Comparison of ENCODE assay signal across 8 cellular contexts in the genomic region with DNA sequence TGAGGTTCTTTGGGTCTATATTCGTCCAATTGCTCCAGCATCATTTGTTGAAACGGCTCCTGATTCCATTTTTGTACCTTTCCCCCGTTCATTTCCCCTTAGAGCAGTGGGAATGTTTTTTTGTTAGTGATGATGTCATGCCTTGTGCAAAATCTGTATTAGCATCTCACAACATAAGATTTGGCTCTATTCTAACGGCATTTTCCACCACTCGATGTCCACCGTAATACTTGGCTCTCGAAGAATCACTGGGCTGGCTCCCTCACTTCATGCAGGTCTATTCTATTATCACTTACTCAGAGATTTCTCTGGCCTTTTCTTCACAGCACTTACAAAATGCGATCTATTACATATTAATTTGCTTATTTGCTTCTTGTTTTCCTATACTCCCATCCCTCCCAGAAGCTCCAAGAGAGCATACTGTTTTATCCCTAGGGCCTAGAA. TPM values are rescaled to one million over a fixed set of nuclear protein-coding genes. Genes with fewer than 3 reads are reported as not detected.
A peak's percentile ranks its signal among the peaks of the same experiment; 100 is the strongest.
DNase-seq lines count a peak whose midpoint lies in the region; ATAC-seq and TF ChIP-seq lines count a peak whose summit lies in the region.

No MANE protein-coding gene starts in this region.

- H3K36me3 ChIP-seq in SJCRH30 (peaks cover 17% of the 10 kb centered on the region; the same call in 1 of the 2 replicates), thymus (ENCODE audit: control insufficient read depth, insufficient read depth) (peaks cover 4% of the 10 kb centered on the region)

- peak; percentile 2 for ATAC-seq in GM21723 (IDR thresholded peaks at IDR 0.05; ENCODE audit: unreplicated experiment)
- peak; percentile 5 to 13 for ATAC-seq in right cardiac atrium
- no peak for ATAC-seq in HG03135 (IDR thresholded peaks at IDR 0.05; ENCODE audit: unreplicated experiment)
- no peak for ATAC-seq in GM21786 (IDR thresholded peaks at IDR 0.05; ENCODE audit: unreplicated experiment)

- H3K9me3 ChIP-seq in SJCRH30 (replicated peaks) (no peaks in the 10 kb centered on the region), right cardiac atrium (ENCODE audit: control insufficient read depth, low read length) (no peaks in the 10 kb centered on the region), thymus (ENCODE audit: control insufficient read depth) (no peaks in the 10 kb centered on the region)

- peak overlapping the region; percentile 45 for H3K4me3 ChIP-seq in AG10803 (ENCODE audit: low read length)
- H3K4me3 ChIP-seq in SJCRH30: peak overlapping the region; percentile 86
- H3K4me3 ChIP-seq in right cardiac atrium (ENCODE audit: low read length): peak overlapping the region; percentile 8
- H3K4me3 ChIP-seq in thymus (ENCODE audit: low read length): peak overlapping the region; percentile 71

- TF ChIP-seq CTCF in AG10803 (conservative IDR thresholded peaks at IDR 0.05; ENCODE audit: low read length): no peak

- H3K27me3 ChIP-seq in SJCRH30 (no peaks in the 10 kb centered on the region), right cardiac atrium (ENCODE audit: control insufficient read depth, insufficient read depth) (no peaks in the 10 kb centered on the region), thymus (ENCODE audit: control insufficient read depth, insufficient read depth) (no peaks in the 10 kb centered on the region)

- intact Hi-C loops in right cardiac atrium (cut with DNase I): loop anchor here in 3 of 4 donors (2.0 to 5.0 kb wide), 3 partner anchors 32 to 152 kb away; a partner anchor contains a TSS

- 13% methylated on average over 8 of the region's 8 CpGs for WGBS in right cardiac atrium
- 23% methylated on average over 8 of the region's 8 CpGs for WGBS in thymus

- H3K27ac ChIP-seq in SJCRH30: peak overlapping the region; percentile 73
- peak overlapping the region; percentile 86 for H3K27ac ChIP-seq in right cardiac atrium (ENCODE audit: low read length)
- H3K27ac ChIP-seq in thymus (ENCODE audit: low read depth): peak overlapping the region; percentile 47

- peaks cover 3% of the 10 kb centered on the region for H3K4me1 ChIP-seq in SJCRH30
- peaks cover 2% of the 10 kb centered on the region for H3K4me1 ChIP-seq in right cardiac atrium (ENCODE audit: control insufficient read depth, insufficient read depth, low read length)
- peaks cover 8% of the 10 kb centered on the region for H3K4me1 ChIP-seq in thymus (ENCODE audit: control insufficient read depth, insufficient read depth, low read length)

- DNase-seq in AG10803 (ENCODE audit: low read depth) (no peak), SJCRH30 (peak; percentile 13 to 61), right cardiac atrium (no peak), NCI-H1092 (lab: John Stamatoyannopoulos, UW) (no peak)

RNA-seq across cellular contexts. Expression of a gene that starts 0.6 kb away (rescaled TPM):
- total RNA-seq in SJCRH30 (2014; rRNA removed; shearing (Covaris generic)): 263 and 271 TPM in 2 replicates
- 10 to 100 TPM; 18.7 to 43.8 (median 25.0) TPM for total RNA-seq in right cardiac atrium
- 35.6 TPM for polyA plus RNA-seq in right cardiac atrium
- polyA plus RNA-seq in thymus: 58.5 TPM

RNA-seq across cellular contexts. Expression of a gene that starts 13.4 kb away (rescaled TPM):
- 418 and 434 TPM in 2 replicates for total RNA-seq in SJCRH30 (2014; rRNA removed; shearing (Covaris generic))
- 100 to 1,000 TPM; 311 to 374 (median 327) TPM for total RNA-seq in right cardiac atrium
- polyA plus RNA-seq in right cardiac atrium (488 TPM), thymus (382 TPM)

RNA-seq across cellular contexts. Expression of a gene that starts 32.1 kb away (rescaled TPM):
- 35.6 and 42.8 TPM in 2 replicates for total RNA-seq in SJCRH30 (2014; rRNA removed; shearing (Covaris generic))
- 10 to 100 TPM; 58.4 to 81.0 (median 60.8) TPM for total RNA-seq in right cardiac atrium
- polyA plus RNA-seq in right cardiac atrium (19.1 TPM), thymus (35.6 TPM)

Comparison
In these comparisons a context has a peak if more than half of its experiments do, and no peak if none do; other contexts are left out.
1. DNase-seq: peak in SJCRH30 (2 of 2); none in AG10803 (single experiment), right cardiac atrium (0 of 3) and NCI-H1092 (single experiment).
2. H3K4me3 ChIP-seq: peak in every context shown above with its lines; median percentile 86 in SJCRH30; 71 in thymus; 45 in AG10803; 8 in right cardiac atrium.
3. ATAC-seq: peak in GM21723 (single experiment) and right cardiac atrium (2 of 2); none in HG03135 (single experiment) and GM21786 (single experiment).
4. Peak in every context shown above with its lines, with median percentiles within 50 percentile points of each other: H3K27ac ChIP-seq.